23 cellular contexts compared by ENCODE assay signal in the genomic region with DNA sequence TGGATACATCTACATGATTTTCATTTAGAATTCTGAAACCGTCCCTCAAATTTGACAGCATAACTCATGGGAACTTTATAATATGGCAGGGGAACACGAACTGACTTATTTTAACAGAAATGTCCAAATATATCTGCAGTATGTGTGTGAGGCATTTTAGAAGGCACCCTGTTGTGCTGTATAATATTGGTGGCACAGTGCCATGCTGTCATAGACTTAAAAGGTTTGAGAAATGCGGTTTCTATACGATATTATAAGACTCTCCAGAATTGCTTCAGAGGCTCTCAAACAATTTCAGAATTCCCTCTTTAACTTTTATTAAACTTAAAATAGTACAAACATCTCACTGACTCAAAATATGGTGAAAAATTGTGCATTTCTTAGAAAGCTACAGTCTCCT.
"Had no signal": no experiment of that assay in that cellular context is flagged by ENCODE, and none has a peak within 500 bp of the region (broad histone marks: within the 10 kb centered on the region; RNA-seq: fewer than 3 reads in every experiment).

No MANE protein-coding gene starts in this region.

- H3K4me2 ChIP-seq: KMS-11, PC-9, SK-N-SH had no signal

- DNase-seq: Kasumi-1, MM.1S, NCI-H1092 treated with DMSO at 0.1 percent for 48 hours, NCI-H1436, NCI-H187, NCI-H2029, NCI-H2081 treated with DMSO at 0.1 percent for 48 hours, NCI-H2171, NCI-H226, NCI-H510A, NCI-H524 treated with DMSO at 0.1 percent for 48 hours, NCI-H82, OCI-M1, PC-9, Peyer's patch, Right ventricle myocardium superior, SIG-M5, SK-N-SH, SW 1271 had no signal

- H2AFZ ChIP-seq: PC-9 had no signal

- H3K4me3 ChIP-seq: K562, PC-9, Peyer's patch, SJSA1 had no signal

- H3K27ac ChIP-seq: HL-60, KMS-11, PC-9, Peyer's patch, SJSA1 had no signal

- H3K36me3 ChIP-seq: Peyer's patch, SJSA1 had no signal

- H3K27me3 ChIP-seq: Peyer's patch, SJSA1 had no signal

- H3K9ac ChIP-seq: KMS-11, SK-N-SH had no signal

- ATAC-seq: K562 had no signal

- H3K9me3 ChIP-seq: Peyer's patch, SJSA1, SK-N-SH had no signal

- H3K4me1 ChIP-seq: Peyer's patch, SJSA1 had no signal
